Comparison of ENCODE assay signal across 8 cellular contexts in genomic region chr7:10940748-10941358, GRCh38. TPM values are rescaled to one million over a fixed set of nuclear protein-coding genes. Genes with fewer than 3 reads are reported as not detected.
DNase-seq lines count a peak whose midpoint lies in the region; ATAC-seq lines count a peak whose summit lies in the region.

No MANE protein-coding gene starts in this region.

- peak overlapping the region; percentile 98 for H3K27ac ChIP-seq in muscle layer of duodenum (ENCODE audit: low read length)

- no peak overlapping the region for H3K27ac Mint-ChIP-seq in activated CD8-positive, alpha-beta memory T cell treated with anti-CD3 and anti-CD28 coated beads, Interleukin-2, amount 10 ng/mL, durations not matched to agents 7 days and 5 days

- no peaks in the 10 kb centered on the region for H3K9me3 ChIP-seq in muscle layer of duodenum (ENCODE audit: control insufficient read depth in 1 of 2, low read length in 2 of 2)

- peak overlapping the region; percentile 69 to 88 for H3K4me3 ChIP-seq in muscle layer of duodenum (ENCODE audit: low read depth in 1 of 2, low read length in 2 of 2)

- H3K27me3 Mint-ChIP-seq in activated CD8-positive, alpha-beta memory T cell treated with anti-CD3 and anti-CD28 coated beads, Interleukin-2, amount 10 ng/mL, durations not matched to agents 7 days and 5 days = no peaks in the 10 kb centered on the region

- peaks cover 10 to 22% of the 10 kb centered on the region in 2 donors for H3K4me1 ChIP-seq in muscle layer of duodenum (ENCODE audit: control insufficient read depth in 1 of 2, insufficient read depth in 2 of 2, low read length in 2 of 2)

- peaks cover 13 to 18% of the 10 kb centered on the region in 2 donors for H3K36me3 ChIP-seq in muscle layer of duodenum (ENCODE audit: control insufficient read depth in 1 of 2, insufficient read depth in 2 of 2, low read length in 2 of 2)

- H3K4me1 Mint-ChIP-seq in activated CD8-positive, alpha-beta memory T cell treated with anti-CD3 and anti-CD28 coated beads, Interleukin-2, amount 10 ng/mL, durations not matched to agents 7 days and 5 days = peaks cover 17% of the 10 kb centered on the region

- H3K4me3 Mint-ChIP-seq in activated CD8-positive, alpha-beta memory T cell treated with anti-CD3 and anti-CD28 coated beads, Interleukin-2, amount 10 ng/mL, durations not matched to agents 7 days and 5 days = no peak overlapping the region

- ATAC-seq in activated CD8-positive, alpha-beta memory T cell treated with anti-CD3 and anti-CD28 coated beads, Interleukin-2, amount 10 ng/mL, durations not matched to agents 7 days and 5 days = no peak
- no peak for ATAC-seq in HG02981 (IDR thresholded peaks at IDR 0.05; ENCODE audit: unreplicated experiment)

- H3K36me3 Mint-ChIP-seq in activated CD8-positive, alpha-beta memory T cell treated with anti-CD3 and anti-CD28 coated beads, Interleukin-2, amount 10 ng/mL, durations not matched to agents 7 days and 5 days = peaks cover 19% of the 10 kb centered on the region

- no peaks in the 10 kb centered on the region for H3K27me3 ChIP-seq in muscle layer of duodenum (ENCODE audit: low read depth, low read length)

- no peaks in the 10 kb centered on the region for H3K9me3 Mint-ChIP-seq in activated CD8-positive, alpha-beta memory T cell treated with anti-CD3 and anti-CD28 coated beads, Interleukin-2, amount 10 ng/mL, durations not matched to agents 7 days and 5 days (ENCODE audit: low read depth)

- peak; percentile 63 for DNase-seq in activated CD8-positive, alpha-beta memory T cell treated with anti-CD3 and anti-CD28 coated beads for 24 hours
- no peak for DNase-seq in activated CD8-positive, alpha-beta memory T cell treated with anti-CD3 and anti-CD28 coated beads, Interleukin-2, amount 10 ng/mL, durations not matched to agents 7 days and 5 days
- DNase-seq in NCI-H2196 treated with DMSO at 0.1 percent for 48 hours (lab: John Stamatoyannopoulos, UW; ENCODE audit: unreplicated experiment) (peak; percentile 28), cortex of kidney (lab: John Stamatoyannopoulos, UW) (no peak)
- peak; percentile 33 for DNase-seq in central memory CD4-positive, alpha-beta T cell
- DNase-seq in stimulated activated naive CD4-positive, alpha-beta T cell treated with Interleukin-2 at 50 U/mL for 16 hours (lab: John Stamatoyannopoulos, UW) = no peak

- CTCF ChIA-PET in activated CD8-positive, alpha-beta memory T cell treated with anti-CD3 and anti-CD28 coated beads, Interleukin-2, amount 10 ng/mL, durations not matched to agents 7 days and 5 days (lab: Charles Lee) = interaction anchor here (0.6 to 2.0 kb wide), 9 partner anchors 33 to 273 kb away, joined by 3 to 8 read pairs (median 4); partner anchors contain the start of gene PHF14

RNA-seq across cellular contexts. Expression of gene PHF14, which starts 32.8 kb away (rescaled TPM):
- total RNA-seq in activated CD8-positive, alpha-beta memory T cell treated with anti-CD3 and anti-CD28 coated beads, Interleukin-2, amount 10 ng/mL, durations not matched to agents 7 days and 5 days = 10 to 100 TPM; 36.0 to 36.7 TPM

Comparison
In these comparisons a context has a peak if more than half of its experiments do, and no peak if none do; other contexts are left out.
1. DNase-seq: peak in activated CD8-positive, alpha-beta memory T cell treated with anti-CD3 and anti-CD28 coated beads for 24 hours (single experiment), NCI-H2196 treated with DMSO at 0.1 percent for 48 hours (single experiment) and central memory CD4-positive, alpha-beta T cell (single experiment); none in activated CD8-positive, alpha-beta memory T cell treated with anti-CD3 and anti-CD28 coated beads, Interleukin-2, amount 10 ng/mL, durations not matched to agents 7 days and 5 days (single experiment), cortex of kidney (single experiment) and stimulated activated naive CD4-positive, alpha-beta T cell treated with Interleukin-2 at 50 U/mL for 16 hours (single experiment).